In the genomic region with DNA sequence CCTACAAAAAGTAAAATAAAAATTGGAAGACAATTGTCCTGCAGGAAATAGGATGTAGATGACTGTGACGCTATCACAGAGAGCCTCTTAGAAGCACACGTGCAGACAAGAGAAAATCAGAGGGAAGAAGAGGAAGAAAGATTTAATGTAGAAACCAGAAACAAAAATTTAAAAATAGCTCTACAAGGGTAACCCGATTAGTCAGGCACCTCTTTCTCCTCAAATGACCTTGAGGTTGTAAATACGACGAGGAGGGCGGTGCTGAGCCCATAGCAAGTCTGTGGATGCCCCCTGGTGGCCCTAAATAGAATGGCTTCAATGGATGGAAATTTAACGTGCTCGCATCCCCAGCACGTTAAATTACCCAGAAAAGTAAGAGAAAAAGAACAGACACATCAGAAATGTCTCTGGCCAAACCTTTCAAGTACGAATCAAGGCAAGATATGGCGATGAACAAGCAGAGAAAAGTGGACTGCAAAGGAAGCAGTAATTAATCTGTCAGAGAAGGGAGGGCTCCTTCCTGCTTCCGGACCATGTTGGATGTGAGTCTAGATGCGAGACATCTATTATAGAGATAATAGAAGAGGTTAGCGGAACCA, we compare ENCODE assay signal across 8 cellular contexts. TPM values are rescaled to one million over a fixed set of nuclear protein-coding genes. Genes with fewer than 3 reads are reported as not detected.
A peak's percentile ranks its signal among the peaks of the same experiment; 100 is the strongest.
DNase-seq lines count a peak whose midpoint lies in the region; ATAC-seq and TF ChIP-seq lines count a peak whose summit lies in the region.

No MANE protein-coding gene starts in this region.

- TF ChIP-seq CTCF in A673 (conservative IDR thresholded peaks at IDR 0.05; ENCODE audit: low read depth, low read length) (peak; percentile 97), lower leg skin (IDR thresholded peaks at IDR 0.05) (peak in 1 of 3 donors; percentile 84)

- peak; percentile 87 for DNase-seq in A673 (ENCODE audit: low spot score)
- DNase-seq in NCI-H526 (lab: John Stamatoyannopoulos, UW), result peak; percentile 48 to 87
- peak; percentile 66 for DNase-seq in activated CD4-positive, alpha-beta T cell treated with anti-CD3 and anti-CD28 coated beads, Interleukin-2, amount 50 U/mL, for 1 hour
- peak; percentile 92 for DNase-seq in dermis blood vessel endothelial cell
- DNase-seq in lower leg skin (ENCODE audit: low spot score in 2 of 2), result peak; percentile 73 to 91
- DNase-seq in stimulated activated CD4-positive, alpha-beta T cell treated with anti-CD3 and anti-CD28 coated beads, TNF-alpha, amount 100 ng/mL, for 1 hour (ENCODE audit: low read depth in 3 of 3, low spot score in 1 of 3), result peak; percentile 29 to 55 (median 54)

- CTCF ChIA-PET in A673 (lab: Charles Lee), result interaction anchor here (1.0 to 1.2 kb wide), 3 partner anchors 12 to 67 kb away, joined by 3 to 6 read pairs (median 4); no protein-coding TSS in a partner anchor

- TF ChIP-seq POLR2A in lower leg skin (IDR thresholded peaks at IDR 0.05), result no peak

- intact Hi-C loops in A673 (cut with micrococcal nuclease; ENCODE audit: unreplicated experiment), result loop anchor here (1.0 to 10.0 kb wide), 4 partner anchors 65 to 512 kb away; a partner anchor contains a TSS
- intact Hi-C loops in lower leg skin (cut with DNase I; ENCODE audit: low total_unique reads), result loop anchor here (10.0 kb wide), 1 partner anchor 62 kb away; no protein-coding TSS in a partner anchor

- H3K27me3 ChIP-seq in A673 (replicated peaks; ENCODE audit: insufficient read depth, low read depth, low read length, poor library complexity), result no peaks in the 10 kb centered on the region

- 1% methylated on average over 14 of the region's 14 CpGs for WGBS in lower leg skin, 2 donors

- ATAC-seq in GM18858 (IDR thresholded peaks at IDR 0.05; ENCODE audit: unreplicated experiment) (peak; percentile 63), HG03439 (IDR thresholded peaks at IDR 0.05; ENCODE audit: unreplicated experiment) (peak; percentile 88)

- H3K4me3 ChIP-seq in A673 (ENCODE audit: low read depth, low read length, poor library complexity, severe bottlenecking), result peak overlapping the region; percentile 21
- peak overlapping the region; percentile 25 for H3K4me3 ChIP-seq in lower leg skin (ENCODE audit: low read depth, poor library complexity, severe bottlenecking)

- H3K36me3 ChIP-seq in A673 (ENCODE audit: insufficient read depth, low read length, poor library complexity, severe bottlenecking), result no peaks in the 10 kb centered on the region

- BruUV-seq in A673 (replicated peaks; lab: Mats Ljungman, UMichigan), result no TSS peak

- H3K9me3 ChIP-seq in A673 (ENCODE audit: low read depth, low read length, poor library complexity, severe bottlenecking), result no peaks in the 10 kb centered on the region

- POLR2A ChIA-PET in A673 (lab: Charles Lee; ENCODE audit: low non-redundant PET), result interaction anchor here (0.6 kb wide), 1 partner anchor 56 kb away, joined by 8 read pairs; a partner anchor contains a TSS

- H3K4me1 ChIP-seq in A673 (ENCODE audit: insufficient read depth, low read length, poor library complexity, severe bottlenecking), result peaks cover 14% of the 10 kb centered on the region

- peak overlapping the region; percentile 45 for H3K27ac ChIP-seq in A673 (ENCODE audit: low read depth, low read length, poor library complexity, severe bottlenecking)

RNA-seq across cellular contexts. Expression of a gene that starts 4.2 kb away (rescaled TPM):
- total RNA-seq in A673 (2021) (0.41 and 0.46 TPM in 2 replicates), dermis blood vessel endothelial cell (0.17 and 2.0 TPM in 2 replicates), lower leg skin (under 1 TPM in 1 of 4 donors, not detected in 3; 0.16 TPM)

RNA-seq across cellular contexts. Expression of a gene that starts 19.3 kb away (rescaled TPM):
- total RNA-seq in A673 (2021) (29.4 and 31.3 TPM in 2 replicates), dermis blood vessel endothelial cell (41.9 and 53.4 TPM in 2 replicates), lower leg skin (10 to 100 TPM; 40.3 to 55.5 (median 45.3) TPM)

RNA-seq across cellular contexts. Expression of a gene that starts 55.3 kb away (rescaled TPM):
- total RNA-seq in A673 (2021) (6.9 and 7.9 TPM in 2 replicates), dermis blood vessel endothelial cell (4.9 and 6.8 TPM in 2 replicates), lower leg skin (10 to 100 TPM; 19.4 to 23.4 (median 20.5) TPM)

Comparison
In these comparisons a context has a peak if more than half of its experiments do, and no peak if none do; other contexts are left out.
1. Peak in every context shown above with its lines: DNase-seq, ATAC-seq, H3K4me3 ChIP-seq and H3K27ac ChIP-seq.